1 cellular context compared by ENCODE assay signal in the genomic region with DNA sequence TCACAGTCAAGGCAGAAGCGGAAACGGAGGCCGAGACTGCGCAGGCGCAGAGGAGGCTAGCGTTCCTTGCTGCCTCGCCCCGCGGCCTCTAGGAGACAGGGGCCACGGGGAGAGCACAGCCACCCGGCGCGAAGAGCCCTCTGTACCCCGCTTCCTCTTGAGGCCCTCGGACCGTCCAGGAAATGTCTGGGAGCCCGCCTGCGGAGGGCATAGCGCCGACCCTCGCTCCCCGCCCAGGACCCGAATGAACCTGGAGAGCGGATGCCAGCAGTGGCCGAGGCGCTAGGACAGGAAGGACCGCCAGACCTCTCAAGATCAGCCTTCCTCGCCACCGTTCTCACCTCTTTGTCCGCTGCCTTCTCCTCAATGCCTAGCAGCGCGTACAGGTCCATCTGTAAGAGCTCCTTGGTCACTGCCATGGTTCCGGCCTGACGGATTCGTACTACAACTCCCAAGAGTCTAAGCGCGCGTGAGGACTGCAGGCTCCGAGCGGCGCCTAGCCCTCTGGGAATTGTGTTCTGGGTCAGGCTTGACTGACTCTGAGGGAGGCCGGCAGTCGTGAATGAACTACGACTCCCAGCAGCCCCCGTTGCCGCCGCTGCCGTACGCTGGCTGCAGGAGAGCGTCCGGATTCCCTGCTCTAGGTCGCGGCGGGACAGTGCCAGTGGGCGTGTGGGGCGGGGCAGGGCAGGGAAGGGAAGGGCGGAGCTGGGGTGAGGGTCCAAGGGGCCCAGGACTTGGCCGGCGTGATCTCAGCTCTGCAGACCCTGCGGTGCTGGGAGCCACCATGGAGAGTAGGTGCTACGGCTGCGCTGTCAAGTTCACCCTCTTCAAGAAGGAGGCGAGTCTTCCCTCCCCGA.
TF ChIP-seq lines count a peak whose summit lies in the region.

A gene with protein sequence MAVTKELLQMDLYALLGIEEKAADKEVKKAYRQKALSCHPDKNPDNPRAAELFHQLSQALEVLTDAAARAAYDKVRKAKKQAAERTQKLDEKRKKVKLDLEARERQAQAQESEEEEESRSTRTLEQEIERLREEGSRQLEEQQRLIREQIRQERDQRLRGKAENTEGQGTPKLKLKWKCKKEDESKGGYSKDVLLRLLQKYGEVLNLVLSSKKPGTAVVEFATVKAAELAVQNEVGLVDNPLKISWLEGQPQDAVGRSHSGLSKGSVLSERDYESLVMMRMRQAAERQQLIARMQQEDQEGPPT (minus strand): TSS at position 446 of the 860 bp plus-strand sequence. CDS start 27 bp downstream, at position 419.
A gene with protein sequence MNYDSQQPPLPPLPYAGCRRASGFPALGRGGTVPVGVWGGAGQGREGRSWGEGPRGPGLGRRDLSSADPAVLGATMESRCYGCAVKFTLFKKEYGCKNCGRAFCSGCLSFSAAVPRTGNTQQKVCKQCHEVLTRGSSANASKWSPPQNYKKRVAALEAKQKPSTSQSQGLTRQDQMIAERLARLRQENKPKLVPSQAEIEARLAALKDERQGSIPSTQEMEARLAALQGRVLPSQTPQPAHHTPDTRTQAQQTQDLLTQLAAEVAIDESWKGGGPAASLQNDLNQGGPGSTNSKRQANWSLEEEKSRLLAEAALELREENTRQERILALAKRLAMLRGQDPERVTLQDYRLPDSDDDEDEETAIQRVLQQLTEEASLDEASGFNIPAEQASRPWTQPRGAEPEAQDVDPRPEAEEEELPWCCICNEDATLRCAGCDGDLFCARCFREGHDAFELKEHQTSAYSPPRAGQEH (plus strand): TSS at position 62 of the 860 bp plus-strand sequence. CDS start 501 bp downstream, at position 563.

TF ChIP-seq in HepG2, 621 proteins besides CTCF, POLR2A, EP300 and RAD21 (continued from another document and continues in another):
- TF ChIP-seq TGIF2 (CRISPR knock-in tag; IDR thresholded peaks at IDR 0.05) (no peak; the same call in 1 of the 2 replicates), ZNF724P (CRISPR knock-in tag; IDR thresholded peaks at IDR 0.05; ENCODE audit: borderline replicate concordance) (0 out of 2 replicates have a peak, but pooled peaks have one; percentile 37), ZNF776 (CRISPR knock-in tag; IDR thresholded peaks at IDR 0.05) (peak; percentile 23; the same call in 1 of the 2 replicates), RNF2 (conservative IDR thresholded peaks at IDR 0.05; ENCODE audit: low read depth) (no peak), NR2F6 (IDR thresholded peaks at IDR 0.05) (no peak), NR2F6 (CRISPR knock-in tag; IDR thresholded peaks at IDR 0.05) (peak; percentile 39; the same call in 1 of the 2 replicates), MIER2 (CRISPR knock-in tag; IDR thresholded peaks at IDR 0.05) (no peak), BORCS8-MEF2B (CRISPR knock-in tag; IDR thresholded peaks at IDR 0.05) (peak; percentile 84), ZNF841 (CRISPR knock-in tag; IDR thresholded peaks at IDR 0.05; ENCODE audit: borderline replicate concordance) (no peak), ZSCAN9 (CRISPR knock-in tag; IDR thresholded peaks at IDR 0.05; ENCODE audit: borderline replicate concordance) (no peak), ZNF101 (CRISPR knock-in tag; IDR thresholded peaks at IDR 0.05; ENCODE audit: borderline replicate concordance, low read depth) (no peak), NCOA5 (CRISPR knock-in tag; IDR thresholded peaks at IDR 0.05) (no peak), ATF1 (CRISPR knock-in tag; IDR thresholded peaks at IDR 0.05) (peak; percentile 86), SMAD9 (CRISPR knock-in tag; IDR thresholded peaks at IDR 0.05) (no peak), ZFP36 (IDR thresholded peaks at IDR 0.05; ENCODE audit: borderline replicate concordance, low read depth, low read length, partially characterized antibody) (no peak), FOXK1 (CRISPR knock-in tag; IDR thresholded peaks at IDR 0.05; ENCODE audit: borderline replicate concordance, low read depth) (peak; percentile 78; the same call in 1 of the 2 replicates), ZNF121 (CRISPR knock-in tag; IDR thresholded peaks at IDR 0.05) (no peak), CBX1 (IDR thresholded peaks at IDR 0.05; ENCODE audit: low read depth) (peak; percentile 64), PAWR (CRISPR knock-in tag; IDR thresholded peaks at IDR 0.05; ENCODE audit: borderline replicate concordance) (0 out of 2 replicates have a peak, but pooled peaks have one; percentile 69), HCFC1 (IDR thresholded peaks at IDR 0.05; ENCODE audit: low read depth, low read length) (peak; percentile 95)
- TF ChIP-seq, protein P1, sequence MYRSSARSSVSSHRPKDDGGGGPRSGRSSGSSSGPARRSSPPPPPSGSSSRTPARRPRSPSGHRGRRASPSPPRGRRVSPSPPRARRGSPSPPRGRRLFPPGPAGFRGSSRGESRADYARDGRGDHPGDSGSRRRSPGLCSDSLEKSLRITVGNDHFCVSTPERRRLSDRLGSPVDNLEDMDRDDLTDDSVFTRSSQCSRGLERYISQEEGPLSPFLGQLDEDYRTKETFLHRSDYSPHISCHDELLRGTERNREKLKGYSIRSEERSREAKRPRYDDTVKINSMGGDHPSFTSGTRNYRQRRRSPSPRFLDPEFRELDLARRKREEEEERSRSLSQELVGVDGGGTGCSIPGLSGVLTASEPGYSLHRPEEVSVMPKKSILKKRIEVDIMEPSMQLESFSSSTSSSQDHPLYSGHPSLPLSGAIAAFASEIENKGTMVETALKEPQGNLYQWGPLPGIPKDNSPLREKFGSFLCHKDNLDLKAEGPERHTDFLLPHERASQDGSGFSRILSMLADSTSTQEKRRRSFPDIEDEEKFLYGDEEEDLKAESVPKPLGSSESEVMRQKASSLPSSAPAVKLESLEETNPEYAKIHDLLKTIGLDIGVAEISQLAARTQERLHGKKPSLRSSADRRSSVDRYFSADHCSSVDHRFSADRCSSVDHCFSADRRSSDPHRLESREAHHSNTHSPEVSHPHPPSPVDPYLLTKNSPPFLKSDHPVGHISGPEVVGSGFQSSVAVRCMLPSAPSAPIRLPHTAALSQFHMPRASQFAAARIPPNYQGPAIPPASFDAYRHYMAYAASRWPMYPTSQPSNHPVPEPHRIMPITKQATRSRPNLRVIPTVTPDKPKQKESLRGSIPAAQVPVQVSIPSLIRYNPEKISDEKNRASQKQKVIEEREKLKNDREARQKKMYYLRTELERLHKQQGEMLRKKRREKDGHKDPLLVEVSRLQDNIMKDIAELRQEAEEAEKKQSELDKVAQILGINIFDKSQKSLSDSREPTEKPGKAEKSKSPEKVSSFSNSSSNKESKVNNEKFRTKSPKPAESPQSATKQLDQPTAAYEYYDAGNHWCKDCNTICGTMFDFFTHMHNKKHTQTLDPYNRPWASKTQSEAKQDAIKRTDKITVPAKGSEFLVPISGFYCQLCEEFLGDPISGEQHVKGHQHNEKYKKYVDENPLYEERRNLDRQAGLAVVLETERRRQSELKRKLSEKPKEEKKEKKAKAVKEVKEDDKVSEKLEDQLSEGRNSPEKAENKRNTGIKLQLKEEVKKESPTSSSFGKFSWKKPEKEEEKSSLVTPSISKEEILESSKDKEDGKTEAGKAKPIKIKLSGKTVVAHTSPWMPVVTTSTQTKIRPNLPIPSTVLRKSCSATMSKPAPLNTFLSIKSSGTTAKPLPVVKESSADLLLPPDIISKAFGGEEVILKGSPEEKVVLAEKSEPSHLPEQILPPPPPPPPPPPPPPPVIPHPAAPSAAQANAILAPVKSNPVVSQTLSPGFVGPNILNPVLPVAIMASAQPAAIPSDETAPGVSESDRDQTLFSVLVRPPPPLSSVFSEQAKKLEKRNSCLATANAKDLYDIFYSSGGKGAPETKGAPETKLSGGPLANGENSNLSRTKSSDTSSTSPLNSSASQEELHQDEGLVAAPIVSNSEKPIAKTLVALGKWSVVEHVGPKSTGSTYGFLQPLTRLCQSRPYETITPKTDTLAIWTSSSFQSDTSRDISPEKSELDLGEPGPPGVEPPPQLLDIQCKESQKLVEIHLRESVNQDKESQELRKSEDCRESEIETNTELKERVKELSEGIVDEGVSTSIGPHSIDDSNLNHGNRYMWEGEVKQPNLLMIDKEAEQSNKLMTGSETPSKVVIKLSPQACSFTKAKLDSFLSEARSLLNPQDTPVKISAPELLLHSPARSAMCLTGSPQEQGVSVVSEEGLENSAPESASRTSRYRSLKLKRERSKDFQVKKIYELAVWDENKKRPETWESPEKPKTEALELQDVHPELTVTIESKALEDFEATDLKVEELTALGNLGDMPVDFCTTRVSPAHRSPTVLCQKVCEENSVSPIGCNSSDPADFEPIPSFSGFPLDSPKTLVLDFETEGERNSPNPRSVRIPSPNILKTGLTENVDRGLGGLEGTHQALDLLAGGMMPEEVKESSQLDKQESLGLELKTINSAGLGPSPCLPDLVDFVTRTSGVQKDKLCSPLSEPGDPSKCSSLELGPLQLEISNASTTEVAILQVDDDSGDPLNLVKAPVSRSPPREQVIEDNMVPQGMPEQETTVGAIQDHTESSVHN (CRISPR knock-in tag; IDR thresholded peaks at IDR 0.05): peak; percentile 81; the same call in 1 of the 2 replicates
- TF ChIP-seq, protein P2, sequence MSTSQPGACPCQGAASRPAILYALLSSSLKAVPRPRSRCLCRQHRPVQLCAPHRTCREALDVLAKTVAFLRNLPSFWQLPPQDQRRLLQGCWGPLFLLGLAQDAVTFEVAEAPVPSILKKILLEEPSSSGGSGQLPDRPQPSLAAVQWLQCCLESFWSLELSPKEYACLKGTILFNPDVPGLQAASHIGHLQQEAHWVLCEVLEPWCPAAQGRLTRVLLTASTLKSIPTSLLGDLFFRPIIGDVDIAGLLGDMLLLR (CRISPR knock-in tag; IDR thresholded peaks at IDR 0.05): peak; percentile 66; the same call in 1 of the 2 replicates
- TF ChIP-seq, protein P3, sequence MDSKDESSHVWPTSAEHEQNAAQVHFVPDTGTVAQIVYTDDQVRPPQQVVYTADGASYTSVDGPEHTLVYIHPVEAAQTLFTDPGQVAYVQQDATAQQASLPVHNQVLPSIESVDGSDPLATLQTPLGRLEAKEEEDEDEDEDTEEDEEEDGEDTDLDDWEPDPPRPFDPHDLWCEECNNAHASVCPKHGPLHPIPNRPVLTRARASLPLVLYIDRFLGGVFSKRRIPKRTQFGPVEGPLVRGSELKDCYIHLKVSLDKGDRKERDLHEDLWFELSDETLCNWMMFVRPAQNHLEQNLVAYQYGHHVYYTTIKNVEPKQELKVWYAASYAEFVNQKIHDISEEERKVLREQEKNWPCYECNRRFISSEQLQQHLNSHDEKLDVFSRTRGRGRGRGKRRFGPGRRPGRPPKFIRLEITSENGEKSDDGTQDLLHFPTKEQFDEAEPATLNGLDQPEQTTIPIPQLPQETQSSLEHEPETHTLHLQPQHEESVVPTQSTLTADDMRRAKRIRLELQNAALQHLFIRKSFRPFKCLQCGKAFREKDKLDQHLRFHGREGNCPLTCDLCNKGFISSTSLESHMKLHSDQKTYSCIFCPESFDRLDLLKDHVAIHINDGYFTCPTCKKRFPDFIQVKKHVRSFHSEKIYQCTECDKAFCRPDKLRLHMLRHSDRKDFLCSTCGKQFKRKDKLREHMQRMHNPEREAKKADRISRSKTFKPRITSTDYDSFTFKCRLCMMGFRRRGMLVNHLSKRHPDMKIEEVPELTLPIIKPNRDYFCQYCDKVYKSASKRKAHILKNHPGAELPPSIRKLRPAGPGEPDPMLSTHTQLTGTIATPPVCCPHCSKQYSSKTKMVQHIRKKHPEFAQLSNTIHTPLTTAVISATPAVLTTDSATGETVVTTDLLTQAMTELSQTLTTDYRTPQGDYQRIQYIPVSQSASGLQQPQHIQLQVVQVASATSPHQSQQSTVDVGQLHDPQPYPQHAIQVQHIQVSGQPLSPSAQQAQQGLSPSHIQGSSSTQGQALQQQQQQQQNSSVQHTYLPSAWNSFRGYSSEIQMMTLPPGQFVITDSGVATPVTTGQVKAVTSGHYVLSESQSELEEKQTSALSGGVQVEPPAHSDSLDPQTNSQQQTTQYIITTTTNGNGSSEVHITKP (CRISPR knock-in tag; IDR thresholded peaks at IDR 0.05; ENCODE audit: low read depth): peak; percentile 53; the same call in 1 of the 2 replicates
- TF ChIP-seq, protein P4, sequence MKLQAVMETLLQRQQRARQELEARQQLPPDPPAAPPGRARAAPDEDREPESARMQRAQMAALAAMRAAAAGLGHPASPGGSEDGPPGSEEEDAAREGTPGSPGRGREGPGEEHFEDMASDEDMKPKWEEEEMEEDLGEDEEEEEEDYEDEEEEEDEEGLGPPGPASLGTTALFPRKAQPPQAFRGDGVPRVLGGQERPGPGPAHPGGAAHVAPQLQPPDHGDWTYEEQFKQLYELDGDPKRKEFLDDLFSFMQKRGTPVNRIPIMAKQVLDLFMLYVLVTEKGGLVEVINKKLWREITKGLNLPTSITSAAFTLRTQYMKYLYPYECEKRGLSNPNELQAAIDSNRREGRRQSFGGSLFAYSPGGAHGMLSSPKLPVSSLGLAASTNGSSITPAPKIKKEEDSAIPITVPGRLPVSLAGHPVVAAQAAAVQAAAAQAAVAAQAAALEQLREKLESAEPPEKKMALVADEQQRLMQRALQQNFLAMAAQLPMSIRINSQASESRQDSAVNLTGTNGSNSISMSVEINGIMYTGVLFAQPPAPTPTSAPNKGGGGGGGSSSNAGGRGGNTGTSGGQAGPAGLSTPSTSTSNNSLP (IDR thresholded peaks at IDR 0.05; ENCODE audit: low read depth, low read length): 0 out of 2 replicates have a peak, but pooled peaks have one; percentile 16
- TF ChIP-seq, protein P5, sequence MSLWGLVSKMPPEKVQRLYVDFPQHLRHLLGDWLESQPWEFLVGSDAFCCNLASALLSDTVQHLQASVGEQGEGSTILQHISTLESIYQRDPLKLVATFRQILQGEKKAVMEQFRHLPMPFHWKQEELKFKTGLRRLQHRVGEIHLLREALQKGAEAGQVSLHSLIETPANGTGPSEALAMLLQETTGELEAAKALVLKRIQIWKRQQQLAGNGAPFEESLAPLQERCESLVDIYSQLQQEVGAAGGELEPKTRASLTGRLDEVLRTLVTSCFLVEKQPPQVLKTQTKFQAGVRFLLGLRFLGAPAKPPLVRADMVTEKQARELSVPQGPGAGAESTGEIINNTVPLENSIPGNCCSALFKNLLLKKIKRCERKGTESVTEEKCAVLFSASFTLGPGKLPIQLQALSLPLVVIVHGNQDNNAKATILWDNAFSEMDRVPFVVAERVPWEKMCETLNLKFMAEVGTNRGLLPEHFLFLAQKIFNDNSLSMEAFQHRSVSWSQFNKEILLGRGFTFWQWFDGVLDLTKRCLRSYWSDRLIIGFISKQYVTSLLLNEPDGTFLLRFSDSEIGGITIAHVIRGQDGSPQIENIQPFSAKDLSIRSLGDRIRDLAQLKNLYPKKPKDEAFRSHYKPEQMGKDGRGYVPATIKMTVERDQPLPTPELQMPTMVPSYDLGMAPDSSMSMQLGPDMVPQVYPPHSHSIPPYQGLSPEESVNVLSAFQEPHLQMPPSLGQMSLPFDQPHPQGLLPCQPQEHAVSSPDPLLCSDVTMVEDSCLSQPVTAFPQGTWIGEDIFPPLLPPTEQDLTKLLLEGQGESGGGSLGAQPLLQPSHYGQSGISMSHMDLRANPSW (CRISPR knock-in tag; IDR thresholded peaks at IDR 0.05; ENCODE audit: borderline replicate concordance): no peak; the same call in 1 of the 2 replicates
- TF ChIP-seq, protein P6, sequence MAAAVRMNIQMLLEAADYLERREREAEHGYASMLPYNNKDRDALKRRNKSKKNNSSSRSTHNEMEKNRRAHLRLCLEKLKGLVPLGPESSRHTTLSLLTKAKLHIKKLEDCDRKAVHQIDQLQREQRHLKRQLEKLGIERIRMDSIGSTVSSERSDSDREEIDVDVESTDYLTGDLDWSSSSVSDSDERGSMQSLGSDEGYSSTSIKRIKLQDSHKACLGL (CRISPR knock-in tag; IDR thresholded peaks at IDR 0.05): 0 out of 2 replicates have a peak, but pooled peaks have one; percentile 41
